Comparison of ENCODE assay signal across 8 cellular contexts in genomic region chr9:114506082-114506390, GRCh38. TPM values are rescaled to one million over a fixed set of nuclear protein-coding genes. Genes with fewer than 3 reads are reported as not detected.
DNase-seq lines count a peak whose midpoint lies in the region; ATAC-seq and TF ChIP-seq lines count a peak whose summit lies in the region.

No MANE protein-coding gene starts in this region.

- H3K4me1 Mint-ChIP-seq in Caco-2 (ENCODE audit: low read depth, unreplicated experiment) = peaks cover 12% of the 10 kb centered on the region

- no TSS peak for BruUV-seq in Caco-2 (replicated peaks; lab: Mats Ljungman, UMichigan)

- no peak for TF ChIP-seq POLR2A in ovary (IDR thresholded peaks at IDR 0.05)

- peaks cover 1% of the 10 kb centered on the region; the same call in 1 of the 2 replicates for H3K27me3 ChIP-seq in Caco-2 (replicated peaks; ENCODE audit: control insufficient read depth, insufficient read depth, low read length)
- H3K27me3 ChIP-seq in esophagus (ENCODE audit: control insufficient read depth in 1 of 2, insufficient read depth in 2 of 2, low read length in 2 of 2) = no peaks in the 10 kb centered on the region
- no peaks in the 10 kb centered on the region for H3K27me3 ChIP-seq in ovary

- no peak for DNase-seq in Caco-2
- DNase-seq in RWPE1 (ENCODE audit: low spot score) = no peak
- no peak for DNase-seq in ovary
- no peak for DNase-seq in dedifferentiated amniotic fluid mesenchymal stem cell (ENCODE audit: extremely low spot score)
- no peak for DNase-seq in HuH-7.5 (ENCODE audit: low spot score)
- DNase-seq in activated CD8-positive, alpha-beta memory T cell treated with anti-CD3 and anti-CD28 coated beads, Interleukin-2, amount 50 U/mL, for 48 hours = no peak

- TF ChIP-seq EP300 in ovary (IDR thresholded peaks at IDR 0.05) = no peak

- peak overlapping the region; percentile 45 for H3K4me3 ChIP-seq in Caco-2 (ENCODE audit: low read depth, low read length)
- H3K4me3 ChIP-seq in esophagus (ENCODE audit: low read depth in 1 of 2, low read length in 2 of 2) = peak overlapping the region; percentile 62 to 65
- peak overlapping the region; percentile 80 for H3K4me3 ChIP-seq in ovary

- H3K36me3 Mint-ChIP-seq in Caco-2 (ENCODE audit: insufficient read depth, unreplicated experiment) = no peaks in the 10 kb centered on the region

- intact Hi-C loops in Caco-2 (cut with micrococcal nuclease; ENCODE audit: unreplicated experiment) = loop anchor here (5.0 kb wide), 1 partner anchor 401 kb away; no protein-coding TSS in a partner anchor
- intact Hi-C loops in ovary (cut with DNase I) = loop anchor here in 1 of 4 donors (10.0 kb wide), 1 partner anchor 79 kb away; the partner anchor contains the start of gene ATP6V1G1

- peaks cover 25% of the 10 kb centered on the region for H3K27me3 Mint-ChIP-seq in Caco-2 (ENCODE audit: insufficient read depth, unreplicated experiment)

- H3K9me3 ChIP-seq in Caco-2 = no peaks in the 10 kb centered on the region
- H3K9me3 ChIP-seq in esophagus (ENCODE audit: control insufficient read depth in 2 of 2, insufficient read depth in 1 of 2, low read depth in 1 of 2, low read length in 1 of 2) = no peaks in the 10 kb centered on the region
- H3K9me3 ChIP-seq in ovary = no peaks in the 10 kb centered on the region

- no peaks in the 10 kb centered on the region for H3K9me3 Mint-ChIP-seq in Caco-2 (ENCODE audit: unreplicated experiment)

- H3K4me1 ChIP-seq in Caco-2 (peaks cover 4% of the 10 kb centered on the region; the same call in 1 of the 2 replicates), esophagus (ENCODE audit: control insufficient read depth in 2 of 2, insufficient read depth in 2 of 2, low read length in 1 of 2) (peaks cover 4 to 11% of the 10 kb centered on the region in 2 donors), ovary (ENCODE audit: insufficient read depth) (peaks cover 8% of the 10 kb centered on the region)

- H3K4me3 Mint-ChIP-seq in Caco-2 (ENCODE audit: unreplicated experiment) = peak overlapping the region; percentile 88

- H3K36me3 ChIP-seq in Caco-2 (ENCODE audit: control insufficient read depth, insufficient read depth, low read length) (no peaks in the 10 kb centered on the region), esophagus (ENCODE audit: control insufficient read depth in 2 of 2, insufficient read depth in 2 of 2, low read length in 1 of 2) (no peaks in the 10 kb centered on the region), ovary (no peaks in the 10 kb centered on the region)

- TF ChIP-seq CTCF in Caco-2 (IDR thresholded peaks at IDR 0.05; ENCODE audit: insufficient read depth in 1 of 2, low read depth in 1 of 2, low read length in 1 of 2, severe bottlenecking in 1 of 2, unreplicated experiment in 1 of 2) = no peak
- TF ChIP-seq CTCF in RWPE1 (conservative IDR thresholded peaks at IDR 0.05; ENCODE audit: low read depth) = no peak
- no peak for TF ChIP-seq CTCF in ovary (IDR thresholded peaks at IDR 0.05)

- H3K27ac ChIP-seq in RWPE1 (peak overlapping the region; percentile 72), esophagus (ENCODE audit: low read depth in 2 of 2, low read length in 1 of 2) (no peak overlapping the region), ovary (peak overlapping the region in 1 of 2 donors; percentile 60)

- peak overlapping the region; percentile 95 for H3K27ac Mint-ChIP-seq in Caco-2 (ENCODE audit: unreplicated experiment)

- no peak for ATAC-seq in HG02981 (IDR thresholded peaks at IDR 0.05; ENCODE audit: unreplicated experiment)

- 53 to 55% methylated on average over 7 of the region's 7 CpGs for WGBS in esophagus, 2 donors
- 36 to 53% (median 45%) methylated on average over 7 of the region's 7 CpGs for WGBS in ovary, 3 donors

- POLR2A ChIA-PET in Caco-2 (lab: Charles Lee) (interaction anchor here (1.8 kb wide), 1 partner anchor 82 kb away, joined by 4 read pairs; the partner anchor contains the start of gene ATP6V1G1), RWPE1 (lab: Yijun Ruan, JAX; ENCODE audit: low non-redundant PET) (no interaction called here)

- CTCF ChIA-PET in Caco-2 (lab: Charles Lee) (no interaction called here), RWPE1 (lab: Yijun Ruan, JAX) (interaction anchor here (0.6 to 8.0 kb wide), 3 partner anchors 82 to 106 kb away, joined by 3 to 74 read pairs (median 16); partner anchors contain the start of gene ATP6V1G1)

RNA-seq across cellular contexts. Expression of gene WHRN, which starts 0.8 kb away (rescaled TPM):
- total RNA-seq in Caco-2 (2022) (1.4 and 1.6 TPM in 2 replicates), ovary (10 to 100 TPM; 13.4 to 28.5 (median 25.6) TPM)
- polyA plus RNA-seq in esophagus (1 to 10 TPM; 3.4 to 7.6 TPM), ovary (10 to 100 TPM in 1 of 2 donors, 1 to 10 TPM in 1; 1.7 to 10.4 TPM)
